22 cellular contexts compared by ENCODE assay signal in genomic region chr14:55425091-55425490, GRCh38. TPM values are rescaled to one million over a fixed set of nuclear protein-coding genes. Genes with fewer than 3 reads are reported as not detected.
DNase-seq lines count a peak whose midpoint lies in the region; ATAC-seq and TF ChIP-seq lines count a peak whose summit lies in the region.
"Had no signal": no experiment of that assay in that cellular context is flagged by ENCODE, and none has a peak within 500 bp of the region (broad histone marks: within the 10 kb centered on the region; RNA-seq: fewer than 3 reads in every experiment).

No MANE protein-coding gene starts in this region.

- H3K27me3 ChIP-seq in cardiac muscle cell (no peaks in the 10 kb centered on the region), right atrium auricular region (no peaks in the 10 kb centered on the region), RWPE2 (ENCODE audit: insufficient read depth, poor library complexity, severe bottlenecking) (no peaks in the 10 kb centered on the region), tibial nerve (no peaks in the 10 kb centered on the region), colonic mucosa (no peaks in the 10 kb centered on the region)

- peak; percentile 18 for TF ChIP-seq CTCF in cardiac muscle cell (IDR thresholded peaks at IDR 0.05; ENCODE audit: low read depth, low read length)
- no peak for TF ChIP-seq CTCF in right atrium auricular region (IDR thresholded peaks at IDR 0.05)
- TF ChIP-seq CTCF in RWPE2 (IDR thresholded peaks at IDR 0.05; ENCODE audit: poor library complexity, severe bottlenecking) = peak; percentile 31
- peak; percentile 34 for TF ChIP-seq CTCF in cardiac fibroblast (IDR thresholded peaks at IDR 0.05; ENCODE audit: low read depth, low read length)
- TF ChIP-seq CTCF in tibial nerve (IDR thresholded peaks at IDR 0.05) = no peak
- TF ChIP-seq CTCF in colonic mucosa (IDR thresholded peaks at IDR 0.05) = no peak

- no peak for DNase-seq in cardiac muscle cell (ENCODE audit: low read depth in 1 of 2, low spot score in 1 of 2)
- DNase-seq in right atrium auricular region (ENCODE audit: low spot score) = no peak
- no peak for DNase-seq in RWPE2 (ENCODE audit: low spot score)
- DNase-seq in cardiac fibroblast (ENCODE audit: low read depth in 2 of 2) = peak in 1 of 2 donors; percentile 8
- no peak for DNase-seq in tibial nerve (ENCODE audit: low spot score in 2 of 2)
- no peak for DNase-seq in colonic mucosa
- DNase-seq in GM19240 (ENCODE audit: insufficient read length, low spot score) = no peak
- DNase-seq: GOT3, HCEC 1CT, Karpas-422, NCI-H1694, NCI-H2081, NCI-H2171, NCI-H345, NCI-H526, Right ventricle myocardium superior had no signal

- TF ChIP-seq EP300 in tibial nerve (IDR thresholded peaks at IDR 0.05) = no peak

- no peak for ATAC-seq in RWPE2 (ENCODE audit: low read depth)

- H3K9me3 ChIP-seq in cardiac muscle cell (ENCODE audit: low read depth) = no peaks in the 10 kb centered on the region
- no peaks in the 10 kb centered on the region for H3K9me3 ChIP-seq in right atrium auricular region
- H3K9me3 ChIP-seq in RWPE2 (ENCODE audit: severe bottlenecking) = no peaks in the 10 kb centered on the region
- no peaks in the 10 kb centered on the region for H3K9me3 ChIP-seq in tibial nerve
- no peaks in the 10 kb centered on the region for H3K9me3 ChIP-seq in colonic mucosa

- H3K27ac ChIP-seq in cardiac muscle cell = no peak overlapping the region
- H3K27ac ChIP-seq in right atrium auricular region = no peak overlapping the region
- no peak overlapping the region for H3K27ac ChIP-seq in RWPE2 (ENCODE audit: poor library complexity, severe bottlenecking)
- H3K27ac ChIP-seq in tibial nerve = no peak overlapping the region
- H3K27ac ChIP-seq in colonic mucosa = no peak overlapping the region

- H3K4me3 ChIP-seq in cardiac muscle cell = no peak overlapping the region
- H3K4me3 ChIP-seq in right atrium auricular region = no peak overlapping the region
- no peak overlapping the region for H3K4me3 ChIP-seq in RWPE2 (ENCODE audit: severe bottlenecking)
- H3K4me3 ChIP-seq in cardiac fibroblast (replicated peaks in 1 of 2; ENCODE audit: low read depth in 2 of 2, low read length in 2 of 2) = no peak overlapping the region
- H3K4me3 ChIP-seq in tibial nerve = no peak overlapping the region
- no peak overlapping the region for H3K4me3 ChIP-seq in colonic mucosa

- WGBS in tibial nerve, 2 donors = 78 to 83% methylated on average over 1 of the region's 1 CpG

- peaks cover 14% of the 10 kb centered on the region for H3K4me1 ChIP-seq in cardiac muscle cell (ENCODE audit: low read depth)
- H3K4me1 ChIP-seq in right atrium auricular region = no peaks in the 10 kb centered on the region
- H3K4me1 ChIP-seq in RWPE2 (ENCODE audit: insufficient read depth, poor library complexity, severe bottlenecking) = peaks cover 9% of the 10 kb centered on the region
- no peaks in the 10 kb centered on the region for H3K4me1 ChIP-seq in tibial nerve
- no peaks in the 10 kb centered on the region for H3K4me1 ChIP-seq in colonic mucosa

- H3K9ac ChIP-seq in colonic mucosa (ENCODE audit: low read depth in 2 of 2, low read length in 2 of 2) = no peak overlapping the region

- no peak for TF ChIP-seq POLR2A in tibial nerve (IDR thresholded peaks at IDR 0.05)

- intact Hi-C loops in colonic mucosa (cut with DNase I) = loop anchor here (10.0 kb wide), 1 partner anchor 180 kb away; no protein-coding TSS in a partner anchor

- H3K36me3 ChIP-seq in cardiac muscle cell = no peaks in the 10 kb centered on the region
- H3K36me3 ChIP-seq in right atrium auricular region = no peaks in the 10 kb centered on the region
- no peaks in the 10 kb centered on the region for H3K36me3 ChIP-seq in RWPE2 (ENCODE audit: low read depth)
- H3K36me3 ChIP-seq in tibial nerve = no peaks in the 10 kb centered on the region
- no peaks in the 10 kb centered on the region for H3K36me3 ChIP-seq in colonic mucosa

RNA-seq across cellular contexts. Expression of gene ATG14, which starts 13.5 kb away (rescaled TPM):
- 8.0 and 11.7 TPM in 2 replicates for total RNA-seq in cardiac muscle cell
- polyA plus RNA-seq in cardiac muscle cell = 2.5 and 3.7 TPM in 2 replicates
- total RNA-seq in right atrium auricular region = 10 to 100 TPM in 1 of 2 donors, 1 to 10 TPM in 1; 6.7 to 11.1 TPM
- 10 to 100 TPM; 10.8 to 18.4 (median 14.7) TPM for total RNA-seq in tibial nerve
- total RNA-seq in colonic mucosa = 1 to 10 TPM; 5.4 to 7.2 TPM

RNA-seq across cellular contexts. Expression of gene TBPL2, which starts 15.3 kb away (rescaled TPM):
- not detected in 2 replicates for total RNA-seq in cardiac muscle cell
- not detected in 2 replicates for polyA plus RNA-seq in cardiac muscle cell
- not detected for total RNA-seq in right atrium auricular region
- under 1 TPM in 1 of 4 donors, not detected in 3; 0.90 TPM for total RNA-seq in tibial nerve
- total RNA-seq in colonic mucosa = under 1 TPM in 1 of 2 donors, not detected in 1; 0.12 TPM
- total RNA-seq: A172, M059J, Right ventricle myocardium superior, SK-MEL-5 had no signal
- polyA plus RNA-seq: AG04450, CD14-positive monocyte, IgD-negative memory B cell had no signal

Comparison
In these comparisons a context has a peak if more than half of its experiments do, and no peak if none do; other contexts are left out.
1. CTCF ChIP-seq: peak in cardiac muscle cell (single experiment), RWPE2 (single experiment) and cardiac fibroblast (single experiment); none in right atrium auricular region (0 of 2), tibial nerve (0 of 5) and colonic mucosa (single experiment).